Comparison of ENCODE assay signal across 1 cellular context in genomic region chr2:124666976-124667375, GRCh38.
TF ChIP-seq lines count a peak whose summit lies in the region.

No MANE protein-coding gene starts in this region.

TF ChIP-seq in H1, 55 proteins besides CTCF, POLR2A, EP300 and RAD21:
- no peak for TF ChIP-seq BRCA1 (IDR thresholded peaks at IDR 0.05; ENCODE audit: low read depth, low read length)
- no peak for TF ChIP-seq E2F6 (IDR thresholded peaks at IDR 0.05)
- TF ChIP-seq EGR1 (IDR thresholded peaks at IDR 0.05; ENCODE audit: borderline replicate concordance, low read depth, low read length), result no peak
- no peak for TF ChIP-seq JUN (IDR thresholded peaks at IDR 0.05; ENCODE audit: low read depth, low read length)
- no peak for TF ChIP-seq RBBP5 (IDR thresholded peaks at IDR 0.05; ENCODE audit: borderline replicate concordance, low read depth, low read length)
- TF ChIP-seq YY1 (IDR thresholded peaks at IDR 0.05; ENCODE audit: low read depth, low read length), result no peak
- no peak for TF ChIP-seq HDAC2 (IDR thresholded peaks at IDR 0.05; ENCODE audit: borderline replicate concordance in 1 of 2, low read depth in 2 of 2, low read length in 2 of 2)
- no peak for TF ChIP-seq KDM5A (IDR thresholded peaks at IDR 0.05; ENCODE audit: low read length)
- TF ChIP-seq SIN3A (conservative IDR thresholded peaks at IDR 0.05 in 1 of 2, IDR thresholded peaks at IDR 0.05 in 1 of 2; ENCODE audit: low read depth in 1 of 2, low read length in 2 of 2), result no peak
- no peak for TF ChIP-seq TEAD4 (IDR thresholded peaks at IDR 0.05; ENCODE audit: low read depth, low read length)
- TF ChIP-seq POU5F1 (IDR thresholded peaks at IDR 0.05; ENCODE audit: low read depth, low read length), result no peak
- TF ChIP-seq SP4 (IDR thresholded peaks at IDR 0.05; ENCODE audit: low read length), result no peak
- TF ChIP-seq CHD1 (IDR thresholded peaks at IDR 0.05; ENCODE audit: low read depth, low read length), result no peak
- no peak for TF ChIP-seq ATF2 (IDR thresholded peaks at IDR 0.05; ENCODE audit: low read length)
- no peak for TF ChIP-seq SIRT6 (IDR thresholded peaks at IDR 0.05; ENCODE audit: low read length)
- TF ChIP-seq GTF2F1 (IDR thresholded peaks at IDR 0.05; ENCODE audit: borderline replicate concordance, low read depth, low read length), result no peak
- TF ChIP-seq SP2 (IDR thresholded peaks at IDR 0.05; ENCODE audit: low read length), result no peak
- no peak for TF ChIP-seq TBP (IDR thresholded peaks at IDR 0.05; ENCODE audit: low read depth, low read length)
